In genomic region chr11:1158681-1159525, GRCh38 we compare ENCODE assay signal across 24 cellular contexts. TPM values are rescaled to one million over a fixed set of nuclear protein-coding genes. Genes with fewer than 3 reads are reported as not detected.
A peak's percentile ranks its signal among the peaks of the same experiment; 100 is the strongest.
DNase-seq lines count a peak whose midpoint lies in the region; ATAC-seq and TF ChIP-seq lines count a peak whose summit lies in the region.
"Had no signal": no experiment of that assay in that cellular context is flagged by ENCODE, and none has a peak within 500 bp of the region (broad histone marks: within the 10 kb centered on the region; RNA-seq: fewer than 3 reads in every experiment).

No MANE protein-coding gene starts in this region.

- POLR2A ChIA-PET in WTC11 (lab: Charles Lee): no interaction called here

- CTCF ChIA-PET in WTC11 (lab: Charles Lee): interaction anchor here (1.3 kb wide), 1 partner anchor 68 kb away, joined by 4 read pairs; no protein-coding TSS in a partner anchor

- no peaks in the 10 kb centered on the region for H3K9me3 ChIP-seq in aorta (ENCODE audit: control insufficient read depth, low read length)
- H3K9me3 ChIP-seq: body of pancreas had no signal

- no peak for DNase-seq in stimulated activated naive CD8-positive, alpha-beta T cell treated with anti-CD3 and anti-CD28 coated beads, Interleukin-15, amount 100 ng/mL, for 72 hours
- no peak for DNase-seq in stimulated activated naive CD8-positive, alpha-beta T cell treated with anti-CD3 and anti-CD28 coated beads, Interleukin-15, Interleukin-2, amounts not matched to agents 100 U/mL and 50 U/mL, for 24 hours
- DNase-seq in WTC11 (ENCODE audit: low spot score) (peak; percentile 10), mesenteric fat pad (ENCODE audit: low spot score) (peak; percentile 84), aorta (peak; percentile 33 to 71), NCI-H774 (lab: John Stamatoyannopoulos, UW) (no peak)
- DNase-seq: activated CD4-positive, alpha-beta T cell treated with anti-CD3 and anti-CD28 coated beads for 36 hours; activated naive CD8-positive, alpha-beta T cell treated with anti-CD3 and anti-CD28 coated beads for 36 hours; activated T-cell treated with anti-CD3 and anti-CD28 coated beads for 4 hours; AML-193; body of pancreas; foreskin keratinocyte; NCI-H1417 treated with DMSO at 0.1 percent for 48 hours; NCI-H82; PC-9; stimulated activated CD4-positive, alpha-beta T cell treated with anti-CD3 and anti-CD28 coated beads, Interleukin-1b, Interleukin-23, amount 100 ng/mL, for 48 hours; T1000 had no signal

- H3K27me3 Mint-ChIP-seq in stimulated activated naive CD8-positive, alpha-beta T cell treated with anti-CD3 and anti-CD28 coated beads, Interleukin-15, amount 100 ng/mL, for 72 hours: no peaks in the 10 kb centered on the region
- H3K27me3 Mint-ChIP-seq in WTC11 (ENCODE audit: low read depth): no peaks in the 10 kb centered on the region; the same call in 1 of the 2 replicates
- H3K27me3 Mint-ChIP-seq: activated naive CD8-positive, alpha-beta T cell treated with anti-CD3 and anti-CD28 coated beads for 36 hours; dendritic cell treated with granulocyte-macrophage colony-stimulating factor and Interleukin-4, amounts not matched to agents 40 ng/mL and 50 ng/mL, for 4 days had no signal

- no peak overlapping the region for H3K27ac Mint-ChIP-seq in stimulated activated naive CD8-positive, alpha-beta T cell treated with anti-CD3 and anti-CD28 coated beads, Interleukin-15, amount 100 ng/mL, for 72 hours
- no peak overlapping the region for H3K27ac Mint-ChIP-seq in WTC11
- H3K27ac Mint-ChIP-seq: activated CD4-positive, alpha-beta T cell treated with anti-CD3 and anti-CD28 coated beads for 36 hours; activated naive CD8-positive, alpha-beta T cell treated with anti-CD3 and anti-CD28 coated beads for 36 hours; dendritic cell treated with granulocyte-macrophage colony-stimulating factor and Interleukin-4, amounts not matched to agents 40 ng/mL and 50 ng/mL, for 4 days had no signal

- intact Hi-C loops in aorta (cut with DNase I): no loop called here

- H3K4me3 Mint-ChIP-seq in stimulated activated naive CD8-positive, alpha-beta T cell treated with anti-CD3 and anti-CD28 coated beads, Interleukin-15, amount 100 ng/mL, for 72 hours: no peak overlapping the region
- H3K4me3 Mint-ChIP-seq in WTC11: no peak overlapping the region
- H3K4me3 Mint-ChIP-seq: activated CD4-positive, alpha-beta T cell treated with anti-CD3 and anti-CD28 coated beads for 36 hours; activated naive CD8-positive, alpha-beta T cell treated with anti-CD3 and anti-CD28 coated beads for 36 hours; dendritic cell treated with granulocyte-macrophage colony-stimulating factor and Interleukin-4, amounts not matched to agents 40 ng/mL and 50 ng/mL, for 4 days had no signal

- TF ChIP-seq CTCF in WTC11 (IDR thresholded peaks at IDR 0.05): no peak

- H3K4me3 ChIP-seq in aorta (ENCODE audit: low read length in 2 of 2): no peak overlapping the region
- H3K4me3 ChIP-seq: body of pancreas, PC-9 had no signal

- no peaks in the 10 kb centered on the region for H3K9me3 Mint-ChIP-seq in stimulated activated naive CD8-positive, alpha-beta T cell treated with anti-CD3 and anti-CD28 coated beads, Interleukin-15, amount 100 ng/mL, for 72 hours
- H3K9me3 Mint-ChIP-seq in WTC11: no peaks in the 10 kb centered on the region
- H3K9me3 Mint-ChIP-seq: activated naive CD8-positive, alpha-beta T cell treated with anti-CD3 and anti-CD28 coated beads for 36 hours; dendritic cell treated with granulocyte-macrophage colony-stimulating factor and Interleukin-4, amounts not matched to agents 40 ng/mL and 50 ng/mL, for 4 days had no signal

- H3K36me3 Mint-ChIP-seq in WTC11: no peaks in the 10 kb centered on the region
- H3K36me3 Mint-ChIP-seq: activated naive CD8-positive, alpha-beta T cell treated with anti-CD3 and anti-CD28 coated beads for 36 hours had no signal

- H3K4me1 Mint-ChIP-seq in stimulated activated naive CD8-positive, alpha-beta T cell treated with anti-CD3 and anti-CD28 coated beads, Interleukin-15, amount 100 ng/mL, for 72 hours: no peaks in the 10 kb centered on the region
- H3K4me1 Mint-ChIP-seq in WTC11: no peaks in the 10 kb centered on the region
- H3K4me1 Mint-ChIP-seq: activated CD4-positive, alpha-beta T cell treated with anti-CD3 and anti-CD28 coated beads for 36 hours; activated naive CD8-positive, alpha-beta T cell treated with anti-CD3 and anti-CD28 coated beads for 36 hours had no signal

- whole genome bisulfite sequencing in aorta, 2 donors: 79 to 83% methylated on average over 33 of the region's 33 CpGs

- no peak overlapping the region for H3K27ac ChIP-seq in aorta (ENCODE audit: low read depth in 1 of 2, low read length in 2 of 2)
- H3K27ac ChIP-seq: body of pancreas, epithelial cell of prostate, foreskin keratinocyte, PC-9 had no signal

- H3K36me3 ChIP-seq in aorta (ENCODE audit: control insufficient read depth in 1 of 2, insufficient read depth in 2 of 2, low read length in 1 of 2): no peaks in the 10 kb centered on the region

- H3K27me3 ChIP-seq in aorta (ENCODE audit: control insufficient read depth in 1 of 2, insufficient read depth in 2 of 2, low read length in 1 of 2): no peaks in the 10 kb centered on the region
- H3K27me3 ChIP-seq: body of pancreas, foreskin keratinocyte had no signal

- H3K4me1 ChIP-seq in aorta (ENCODE audit: control insufficient read depth in 1 of 2, insufficient read depth in 2 of 2, low read length in 2 of 2): no peaks in the 10 kb centered on the region
- H3K4me1 ChIP-seq: body of pancreas, foreskin keratinocyte had no signal

- peak; percentile 29 for ATAC-seq in stimulated activated naive CD8-positive, alpha-beta T cell treated with anti-CD3 and anti-CD28 coated beads, Interleukin-15, amount 100 ng/mL, for 72 hours
- ATAC-seq in stimulated activated naive CD8-positive, alpha-beta T cell treated with anti-CD3 and anti-CD28 coated beads, Interleukin-15, Interleukin-2, amounts not matched to agents 100 U/mL and 50 U/mL, for 24 hours: no peak
- ATAC-seq in WTC11 (no peak), aorta (ENCODE audit: low FRiP score) (no peak), HG02870 (IDR thresholded peaks at IDR 0.05; ENCODE audit: unreplicated experiment) (no peak), HG02763 (IDR thresholded peaks at IDR 0.05; ENCODE audit: unreplicated experiment) (no peak)
- ATAC-seq: activated CD4-positive, alpha-beta T cell treated with anti-CD3 and anti-CD28 coated beads for 36 hours; body of pancreas; foreskin keratinocyte; left colon had no signal

TF ChIP-seq in WTC11, 78 proteins besides CTCF, POLR2A, EP300 and RAD21 (continues in another document):
- no peak for TF ChIP-seq AFF4 (CRISPR knock-in tag; IDR thresholded peaks at IDR 0.05; ENCODE audit: borderline replicate concordance)
- no peak for TF ChIP-seq MLX (CRISPR knock-in tag; IDR thresholded peaks at IDR 0.05)
- TF ChIP-seq SMAD4 (CRISPR knock-in tag; IDR thresholded peaks at IDR 0.05): no peak
- TF ChIP-seq USF2 (CRISPR knock-in tag; IDR thresholded peaks at IDR 0.05): no peak
- no peak for TF ChIP-seq ETV6 (CRISPR knock-in tag; IDR thresholded peaks at IDR 0.05)
- TF ChIP-seq PREB (CRISPR knock-in tag; IDR thresholded peaks at IDR 0.05; ENCODE audit: borderline replicate concordance): no peak

RNA-seq across cellular contexts. Expression of gene MUC5AC, which starts 1.1 kb away (rescaled TPM):
- total RNA-seq in WTC11 (2021) (under 0.01 TPM in 1 of 3 replicates, not detected in the others), mesenteric fat pad (not detected), aorta (not detected)
- polyA plus RNA-seq in aorta: under 1 TPM in 1 of 2 donors, not detected in 1; 0.05 TPM
- total RNA-seq: activated CD4-positive, alpha-beta T cell treated with anti-CD3 and anti-CD28 coated beads for 36 hours; activated naive CD8-positive, alpha-beta T cell treated with anti-CD3 and anti-CD28 coated beads for 36 hours; foreskin keratinocyte; omental fat pad; subcutaneous adipose tissue had no signal
- polyA plus RNA-seq: foreskin keratinocyte had no signal

Comparison
In these comparisons a context has a peak if more than half of its experiments do, and no peak if none do; other contexts are left out.
1. DNase-seq: peak in WTC11 (single experiment), mesenteric fat pad (single experiment) and aorta (2 of 2); none in stimulated activated naive CD8-positive, alpha-beta T cell treated with anti-CD3 and anti-CD28 coated beads, Interleukin-15, amount 100 ng/mL, for 72 hours (0 of 2), stimulated activated naive CD8-positive, alpha-beta T cell treated with anti-CD3 and anti-CD28 coated beads, Interleukin-15, Interleukin-2, amounts not matched to agents 100 U/mL and 50 U/mL, for 24 hours (single experiment) and NCI-H774 (single experiment).